In the genomic region with DNA sequence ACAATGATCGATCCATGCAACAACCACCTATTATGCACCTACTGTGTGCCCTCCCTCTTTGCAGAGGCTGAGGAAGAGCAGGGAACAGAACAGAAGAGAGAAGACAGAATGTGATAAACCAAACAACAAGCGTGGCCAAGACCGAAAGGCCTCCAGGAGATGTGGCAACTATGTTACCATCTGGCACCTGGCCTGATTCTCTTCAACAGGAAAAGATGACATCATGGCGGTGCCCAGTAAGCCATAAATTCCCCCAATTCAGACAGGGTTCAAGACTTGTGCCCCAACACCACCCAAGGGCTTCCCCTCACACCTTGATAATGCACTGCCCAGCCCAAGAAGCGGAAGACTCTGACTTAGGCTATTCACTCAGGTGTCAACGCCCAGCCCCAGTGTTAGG, we compare ENCODE assay signal across 23 cellular contexts.
"Had no signal": no experiment of that assay in that cellular context is flagged by ENCODE, and none has a peak within 500 bp of the region (broad histone marks: within the 10 kb centered on the region; RNA-seq: fewer than 3 reads in every experiment).

No MANE protein-coding gene starts in this region.

- H3K27ac Mint-ChIP-seq: activated B cell treated with CpG ODN at 0.5 μM for 24 hours; activated CD4-positive, alpha-beta T cell treated with anti-CD3 and anti-CD28 coated beads for 36 hours; activated naive CD4-positive, alpha-beta T cell treated with anti-CD3 and anti-CD28 coated beads, Interleukin-2, amount 50 U/mL, for 24 hours; endodermal cell; mesothelial cell of epicardium; stimulated activated naive B cell treated with anti-CD40 and anti-IgM and Interleukin-4, amounts not matched to agents 10 μg/mL and 1 μg/mL and 100 μg/mL, for 72 hours had no signal

- H3K36me3 ChIP-seq: adrenal gland, colonic mucosa had no signal

- ATAC-seq: activated CD4-positive, alpha-beta T cell treated with anti-CD3 and anti-CD28 coated beads for 36 hours; activated T-cell treated with anti-CD3 and anti-CD28 coated beads, Interleukin-2, amount 50 U/mL, for 4 hours; natural killer cell; SK-N-SH treated with all-trans-retinoic acid at 6 μM for 48 hours; stimulated activated naive B cell treated with anti-CD40 and anti-IgM and Interleukin-4, amounts not matched to agents 10 μg/mL and 1 μg/mL and 100 μg/mL, for 72 hours had no signal

- H3K9me3 Mint-ChIP-seq: activated B cell treated with CpG ODN at 0.5 μM for 24 hours; activated naive CD4-positive, alpha-beta T cell treated with anti-CD3 and anti-CD28 coated beads, Interleukin-2, amount 50 U/mL, for 24 hours; activated T-cell treated with anti-CD3 and anti-CD28 coated beads, Interleukin-2, amount 50 U/mL, for 4 hours; mesothelial cell of epicardium; natural killer cell; stimulated activated naive B cell treated with anti-CD40 and anti-IgM and Interleukin-4, amounts not matched to agents 10 μg/mL and 1 μg/mL and 100 μg/mL, for 72 hours had no signal

- H3K4me3 Mint-ChIP-seq: activated B cell treated with CpG ODN at 0.5 μM for 24 hours; activated CD4-positive, alpha-beta T cell treated with anti-CD3 and anti-CD28 coated beads for 36 hours; activated naive CD4-positive, alpha-beta T cell treated with anti-CD3 and anti-CD28 coated beads, Interleukin-2, amount 50 U/mL, for 24 hours; activated T-cell treated with anti-CD3 and anti-CD28 coated beads, Interleukin-2, amount 50 U/mL, for 4 hours; endodermal cell; mesothelial cell of epicardium; natural killer cell; stimulated activated naive B cell treated with anti-CD40 and anti-IgM and Interleukin-4, amounts not matched to agents 10 μg/mL and 1 μg/mL and 100 μg/mL, for 72 hours had no signal

- H3K4me3 ChIP-seq: adrenal gland, colonic mucosa, left ventricle myocardium inferior, upper lobe of left lung had no signal

- H3K4me1 Mint-ChIP-seq: activated B cell treated with CpG ODN at 0.5 μM for 24 hours had no signal

- H3K27me3 ChIP-seq: adrenal gland, colonic mucosa, upper lobe of left lung had no signal

- DNase-seq: activated B cell treated with CpG ODN at 0.5 μM for 24 hours; activated CD4-positive, alpha-beta T cell treated with anti-CD3 and anti-CD28 coated beads for 36 hours; activated CD4-positive, alpha-beta T cell treated with anti-CD3 and anti-CD28 coated beads, Interleukin-2, amount 50 U/mL, for 4 hours; activated CD8-positive, alpha-beta memory T cell treated with anti-CD3 and anti-CD28 coated beads for 24 hours; activated CD8-positive, alpha-beta memory T cell treated with anti-CD3 and anti-CD28 coated beads, Interleukin-2, amount 50 U/mL, for 4 hours; activated effector memory CD4-positive, alpha-beta T cell treated with anti-CD3 and anti-CD28 coated beads, Interleukin-2, amount 50 U/mL, for 16 hours; activated T-cell treated with anti-CD3 and anti-CD28 coated beads, Interleukin-2, amount 50 U/mL, for 4 hours; adrenal gland; colonic mucosa; glutamatergic neuron; hippocampal formation; left ventricle myocardium inferior; natural killer cell; retina; stimulated activated CD4-positive, alpha-beta T cell treated with anti-CD3 and anti-CD28 coated beads, Interleukin-2, amount 100 ng/mL, for 48 hours; stimulated activated CD8-positive, alpha-beta memory T cell treated with anti-CD3 and anti-CD28 coated beads, Interleukin-4, amount 100 ng/mL, for 48 hours; stimulated activated naive B cell treated with anti-CD40 and anti-IgM and Interleukin-4, amounts not matched to agents 10 μg/mL and 1 μg/mL and 100 μg/mL, for 72 hours; T-helper 9 cell; upper lobe of left lung had no signal

- H3K36me3 Mint-ChIP-seq: natural killer cell had no signal

- H3K27me3 Mint-ChIP-seq: activated B cell treated with CpG ODN at 0.5 μM for 24 hours; activated CD4-positive, alpha-beta T cell treated with anti-CD3 and anti-CD28 coated beads for 36 hours; activated naive CD4-positive, alpha-beta T cell treated with anti-CD3 and anti-CD28 coated beads, Interleukin-2, amount 50 U/mL, for 24 hours; stimulated activated naive B cell treated with anti-CD40 and anti-IgM and Interleukin-4, amounts not matched to agents 10 μg/mL and 1 μg/mL and 100 μg/mL, for 72 hours had no signal
